1 cellular context compared by ENCODE assay signal in the genomic region with DNA sequence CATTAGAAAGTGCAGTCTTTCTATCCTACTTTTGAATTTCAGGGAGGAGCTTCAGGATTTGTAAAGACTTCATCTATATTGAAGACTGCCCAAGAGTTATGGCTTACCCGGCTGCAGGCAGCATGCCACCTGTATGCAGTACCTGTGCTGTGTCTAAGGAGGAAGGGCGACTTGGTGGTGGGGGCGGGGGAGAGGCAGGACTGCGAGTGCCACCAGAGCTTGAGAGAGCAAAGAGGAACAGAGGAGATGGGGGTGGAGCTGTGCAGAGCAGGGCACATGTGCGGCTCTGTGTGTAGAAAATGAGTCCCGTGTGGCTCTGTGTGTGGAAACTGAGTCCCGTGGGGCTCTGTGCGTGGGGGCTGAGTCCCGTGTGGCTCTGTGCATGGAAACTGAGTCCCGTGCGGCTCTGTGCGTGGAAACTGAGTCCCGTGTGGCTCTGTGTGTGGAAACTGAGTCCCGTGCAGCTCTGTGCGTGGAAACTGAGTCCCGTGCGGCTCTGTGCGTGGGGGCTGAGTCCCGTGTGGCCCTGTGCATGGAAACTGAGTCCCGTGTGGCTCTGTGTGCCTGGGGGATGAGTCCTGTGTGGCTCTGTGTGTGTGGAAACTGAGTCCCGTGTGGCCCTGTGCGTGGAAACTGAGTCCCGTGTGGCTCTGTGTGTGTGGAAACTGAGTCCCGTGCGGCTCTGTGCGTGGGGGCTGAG.
TF ChIP-seq lines count a peak whose summit lies in the region.

No MANE protein-coding gene starts in this region.

TF ChIP-seq in HEK293T, 16 proteins besides CTCF, POLR2A, EP300 and RAD21 (continued from another document):
- no peak for TF ChIP-seq ARNT (IDR thresholded peaks at IDR 0.05)
- no peak for TF ChIP-seq SP1 (IDR thresholded peaks at IDR 0.05)
- no peak for TF ChIP-seq ZNF384 (IDR thresholded peaks at IDR 0.05)
- no peak for TF ChIP-seq L3MBTL2 (conservative IDR thresholded peaks at IDR 0.05)
- TF ChIP-seq, protein P1, sequence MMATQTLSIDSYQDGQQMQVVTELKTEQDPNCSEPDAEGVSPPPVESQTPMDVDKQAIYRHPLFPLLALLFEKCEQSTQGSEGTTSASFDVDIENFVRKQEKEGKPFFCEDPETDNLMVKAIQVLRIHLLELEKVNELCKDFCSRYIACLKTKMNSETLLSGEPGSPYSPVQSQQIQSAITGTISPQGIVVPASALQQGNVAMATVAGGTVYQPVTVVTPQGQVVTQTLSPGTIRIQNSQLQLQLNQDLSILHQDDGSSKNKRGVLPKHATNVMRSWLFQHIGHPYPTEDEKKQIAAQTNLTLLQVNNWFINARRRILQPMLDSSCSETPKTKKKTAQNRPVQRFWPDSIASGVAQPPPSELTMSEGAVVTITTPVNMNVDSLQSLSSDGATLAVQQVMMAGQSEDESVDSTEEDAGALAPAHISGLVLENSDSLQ (IDR thresholded peaks at IDR 0.05) = no peak
- no peak for TF ChIP-seq CTBP1 (IDR thresholded peaks at IDR 0.05; ENCODE audit: borderline replicate concordance)
